In genomic region chr2:149420053-149420963, GRCh38 we compare ENCODE assay signal across 1 cellular context.
TF ChIP-seq lines count a peak whose summit lies in the region.

No MANE protein-coding gene starts in this region.

TF ChIP-seq in WTC11, 78 proteins besides CTCF, POLR2A, EP300 and RAD21 (continued from another document):
- TF ChIP-seq STAT6 (CRISPR knock-in tag; conservative IDR thresholded peaks at IDR 0.05; ENCODE audit: low read depth): no peak
- no peak for TF ChIP-seq GABPB1 (CRISPR knock-in tag; IDR thresholded peaks at IDR 0.05)
- TF ChIP-seq E2F4 (CRISPR knock-in tag; IDR thresholded peaks at IDR 0.05; ENCODE audit: borderline replicate concordance, low read depth): no peak
- TF ChIP-seq ZBTB43 (CRISPR knock-in tag; IDR thresholded peaks at IDR 0.05): no peak
- TF ChIP-seq MLX (CRISPR knock-in tag; IDR thresholded peaks at IDR 0.05): no peak
- no peak for TF ChIP-seq ATF1 (CRISPR knock-in tag; IDR thresholded peaks at IDR 0.05)
- no peak for TF ChIP-seq ZNF532 (CRISPR knock-in tag; IDR thresholded peaks at IDR 0.05; ENCODE audit: borderline replicate concordance)
- no peak for TF ChIP-seq EMX1 (CRISPR knock-in tag; IDR thresholded peaks at IDR 0.05)
- TF ChIP-seq NR3C1 (CRISPR knock-in tag; conservative IDR thresholded peaks at IDR 0.05; ENCODE audit: low read depth): no peak
- TF ChIP-seq HMGXB4 (CRISPR knock-in tag; IDR thresholded peaks at IDR 0.05): no peak
- no peak for TF ChIP-seq ZNF416 (CRISPR knock-in tag; IDR thresholded peaks at IDR 0.05)
- no peak for TF ChIP-seq ATF3 (CRISPR knock-in tag; conservative IDR thresholded peaks at IDR 0.05)
- no peak for TF ChIP-seq HMGA2 (CRISPR knock-in tag; IDR thresholded peaks at IDR 0.05)
